In genomic region chr4:113170115-113170817, GRCh38 we compare ENCODE assay signal across 27 cellular contexts.
"Had no signal": no experiment of that assay in that cellular context is flagged by ENCODE, and none has a peak within 500 bp of the region (broad histone marks: within the 10 kb centered on the region; RNA-seq: fewer than 3 reads in every experiment).

No MANE protein-coding gene starts in this region.

- H3K4me1 Mint-ChIP-seq: activated CD4-positive, alpha-beta memory T cell treated with anti-CD3 and anti-CD28 coated beads, Interleukin-2, amount 10 ng/mL, durations not matched to agents 7 days and 5 days; activated CD4-positive, alpha-beta T cell treated with anti-CD3 and anti-CD28 coated beads, Interleukin-2, amount 10 ng/mL, durations not matched to agents 24 days and 14 days; activated naive CD4-positive, alpha-beta T cell treated with anti-CD3 and anti-CD28 coated beads, Interleukin-2, amount 50 U/mL, for 24 hours; activated naive CD8-positive, alpha-beta T cell treated with anti-CD3 and anti-CD28 coated beads, Interleukin-2, amount 50 U/mL, for 24 hours; central memory CD8-positive, alpha-beta T cell; immature natural killer cell; naive B cell had no signal

- H3K27me3 Mint-ChIP-seq: central memory CD8-positive, alpha-beta T cell; dendritic cell treated with granulocyte-macrophage colony-stimulating factor and Interleukin-4, amounts not matched to agents 40 ng/mL and 50 ng/mL, for 4 days had no signal

- H3K9me3 ChIP-seq: esophagus muscularis mucosa, heart left ventricle, thoracic aorta, upper lobe of right lung had no signal

- H3K4me3 ChIP-seq: esophagus muscularis mucosa, heart left ventricle, lung, thoracic aorta, upper lobe of right lung had no signal

- H3K36me3 ChIP-seq: esophagus muscularis mucosa, heart left ventricle, thoracic aorta, upper lobe of right lung had no signal

- H3K27ac ChIP-seq: esophagus muscularis mucosa, foreskin keratinocyte, heart left ventricle, thoracic aorta, upper lobe of right lung had no signal

- H3K9me3 Mint-ChIP-seq: activated CD4-positive, alpha-beta memory T cell treated with anti-CD3 and anti-CD28 coated beads, Interleukin-2, amount 10 ng/mL, durations not matched to agents 7 days and 5 days; activated CD4-positive, alpha-beta T cell treated with anti-CD3 and anti-CD28 coated beads, Interleukin-2, amount 10 ng/mL, durations not matched to agents 24 days and 14 days; activated naive CD4-positive, alpha-beta T cell treated with anti-CD3 and anti-CD28 coated beads, Interleukin-2, amount 50 U/mL, for 24 hours; activated naive CD8-positive, alpha-beta T cell treated with anti-CD3 and anti-CD28 coated beads, Interleukin-2, amount 50 U/mL, for 24 hours; activated T-cell treated with anti-CD3 and anti-CD28 coated beads, Interleukin-2, amount 50 U/mL, for 24 hours; central memory CD8-positive, alpha-beta T cell; dendritic cell treated with granulocyte-macrophage colony-stimulating factor and Interleukin-4, amounts not matched to agents 40 ng/mL and 50 ng/mL, for 4 days; neural crest cell had no signal

- H3K36me3 Mint-ChIP-seq: activated naive CD4-positive, alpha-beta T cell treated with anti-CD3 and anti-CD28 coated beads, Interleukin-2, amount 50 U/mL, for 24 hours; immature natural killer cell; naive B cell had no signal

- H3K27me3 ChIP-seq: esophagus muscularis mucosa, heart left ventricle, upper lobe of right lung had no signal

- H3K4me3 Mint-ChIP-seq: activated CD4-positive, alpha-beta memory T cell treated with anti-CD3 and anti-CD28 coated beads, Interleukin-2, amount 10 ng/mL, durations not matched to agents 7 days and 5 days; activated CD4-positive, alpha-beta T cell treated with anti-CD3 and anti-CD28 coated beads, Interleukin-2, amount 10 ng/mL, durations not matched to agents 24 days and 14 days; activated naive CD4-positive, alpha-beta T cell treated with anti-CD3 and anti-CD28 coated beads, Interleukin-2, amount 50 U/mL, for 24 hours; activated naive CD8-positive, alpha-beta T cell treated with anti-CD3 and anti-CD28 coated beads, Interleukin-2, amount 50 U/mL, for 24 hours; activated T-cell treated with anti-CD3 and anti-CD28 coated beads, Interleukin-2, amount 50 U/mL, for 24 hours; central memory CD8-positive, alpha-beta T cell; dendritic cell treated with granulocyte-macrophage colony-stimulating factor and Interleukin-4, amounts not matched to agents 40 ng/mL and 50 ng/mL, for 4 days; immature natural killer cell; naive B cell; neural crest cell had no signal

- DNase-seq: activated CD4-positive, alpha-beta memory T cell treated with anti-CD3 and anti-CD28 coated beads, Interleukin-2, amount 10 ng/mL, durations not matched to agents 7 days and 5 days; activated CD4-positive, alpha-beta T cell treated with anti-CD3 and anti-CD28 coated beads, Interleukin-2, amount 10 ng/mL, durations not matched to agents 24 days and 14 days; activated CD4-positive, CD25-positive, alpha-beta regulatory T cell treated with anti-CD3 and anti-CD28 coated beads, Interleukin-2, amount 50 U/mL, for 72 hours; activated CD8-positive, alpha-beta memory T cell treated with anti-CD3 and anti-CD28 coated beads, Interleukin-2, amount 50 U/mL, for 48 hours; activated gamma-delta T cell; activated naive CD8-positive, alpha-beta T cell treated with anti-CD3 and anti-CD28 coated beads, Interleukin-2, amount 50 U/mL, for 24 hours; activated T-cell treated with anti-CD3 and anti-CD28 coated beads, Interleukin-2, amount 50 U/mL, for 24 hours; amygdala; foreskin keratinocyte; heart left ventricle; hypothalamus; immature natural killer cell; kidney; naive B cell; occipital lobe; right cardiac atrium; stimulated activated CD4-positive, alpha-beta T cell treated with anti-CD3 and anti-CD28 coated beads, Interleukin-2, amount 100 ng/mL, for 48 hours; stimulated activated naive CD8-positive, alpha-beta T cell treated with anti-CD3 and anti-CD28 coated beads, Interleukin-15, Interleukin-2, amounts not matched to agents 100 U/mL and 50 U/mL, for 24 hours; T-helper 2 cell; upper lobe of right lung had no signal

- H3K4me1 ChIP-seq: foreskin keratinocyte, upper lobe of right lung had no signal

- H3K27ac Mint-ChIP-seq: activated CD4-positive, alpha-beta memory T cell treated with anti-CD3 and anti-CD28 coated beads, Interleukin-2, amount 10 ng/mL, durations not matched to agents 7 days and 5 days; activated CD4-positive, alpha-beta T cell treated with anti-CD3 and anti-CD28 coated beads, Interleukin-2, amount 10 ng/mL, durations not matched to agents 24 days and 14 days; activated naive CD4-positive, alpha-beta T cell treated with anti-CD3 and anti-CD28 coated beads, Interleukin-2, amount 50 U/mL, for 24 hours; activated naive CD8-positive, alpha-beta T cell treated with anti-CD3 and anti-CD28 coated beads, Interleukin-2, amount 50 U/mL, for 24 hours; activated T-cell treated with anti-CD3 and anti-CD28 coated beads, Interleukin-2, amount 50 U/mL, for 24 hours; dendritic cell treated with granulocyte-macrophage colony-stimulating factor and Interleukin-4, amounts not matched to agents 40 ng/mL and 50 ng/mL, for 4 days; immature natural killer cell; naive B cell had no signal
